In genomic region chr2:52960891-52961290, GRCh38 we compare ENCODE assay signal across 28 cellular contexts.
"Had no signal": no experiment of that assay in that cellular context is flagged by ENCODE, and none has a peak within 500 bp of the region (broad histone marks: within the 10 kb centered on the region; RNA-seq: fewer than 3 reads in every experiment).

No MANE protein-coding gene starts in this region.

- H3K4me1 Mint-ChIP-seq: naive thymus-derived CD4-positive, alpha-beta T cell; natural killer cell; nephron; stimulated activated effector memory CD8-positive, alpha-beta T cell treated with anti-CD3 and anti-CD28 coated beads, Interleukin-12 subunit alpha, Interleukin-12 subunit beta, amount 100 ng/mL, for 72 hours; stimulated activated naive B cell treated with anti-CD40 and anti-IgM and Interleukin-4, amounts not matched to agents 10 μg/mL and 1 μg/mL and 100 μg/mL, for 72 hours had no signal

- H3K36me3 ChIP-seq: pancreas, right lobe of liver, sigmoid colon, stomach, thoracic aorta, thyroid gland, tibial nerve, upper lobe of left lung, vagina had no signal

- ATAC-seq: naive thymus-derived CD4-positive, alpha-beta T cell; natural killer cell; pancreas; psoas muscle; right cardiac atrium; right lobe of liver; stimulated activated effector memory CD8-positive, alpha-beta T cell treated with anti-CD3 and anti-CD28 coated beads, Interleukin-12 subunit alpha, Interleukin-12 subunit beta, amount 100 ng/mL, for 72 hours; stimulated activated naive B cell treated with anti-CD40 and anti-IgM and Interleukin-4, amounts not matched to agents 10 μg/mL and 1 μg/mL and 100 μg/mL, for 72 hours had no signal

- DNase-seq: naive thymus-derived CD4-positive, alpha-beta T cell; natural killer cell; occipital lobe; pancreas; posterior cingulate gyrus; psoas muscle; right cardiac atrium; right lobe of liver; sigmoid colon; small intestine; stimulated activated CD4-positive, alpha-beta T cell treated with anti-CD3 and anti-CD28 coated beads, Interleukin-15, amount 100 ng/mL, for 24 hours; stimulated activated CD4-positive, alpha-beta T cell treated with anti-CD3 and anti-CD28 coated beads, Interleukin-2, amount 100 ng/mL, for 24 hours; stimulated activated CD4-positive, alpha-beta T cell treated with anti-CD3 and anti-CD28 coated beads, Interleukin-2, amount 100 ng/mL, for 48 hours; stimulated activated CD4-positive, alpha-beta T cell treated with anti-CD3 and anti-CD28 coated beads, Interleukin-4, amount 100 ng/mL, for 24 hours; stimulated activated naive B cell treated with anti-CD40 and anti-IgM and Interleukin-4, amounts not matched to agents 10 μg/mL and 1 μg/mL and 100 μg/mL, for 72 hours; stimulated activated naive CD4-positive, alpha-beta T cell treated with Interleukin-2 at 50 U/mL for 16 hours; stomach; thyroid gland; trophoblast cell; upper lobe of left lung had no signal

- H3K27me3 ChIP-seq: pancreas, right lobe of liver, sigmoid colon, stomach, thyroid gland, tibial nerve, upper lobe of left lung, vagina had no signal

- H3K27ac Mint-ChIP-seq: naive thymus-derived CD4-positive, alpha-beta T cell; natural killer cell; nephron; progenitor cell of endocrine pancreas; stimulated activated effector memory CD8-positive, alpha-beta T cell treated with anti-CD3 and anti-CD28 coated beads, Interleukin-12 subunit alpha, Interleukin-12 subunit beta, amount 100 ng/mL, for 72 hours; stimulated activated naive B cell treated with anti-CD40 and anti-IgM and Interleukin-4, amounts not matched to agents 10 μg/mL and 1 μg/mL and 100 μg/mL, for 72 hours; stimulated activated naive CD8-positive, alpha-beta T cell treated with anti-CD3 and anti-CD28 coated beads, Interleukin-15, Interleukin-2, amounts not matched to agents 100 ng/mL and 50 ng/mL, for 24 hours had no signal

- H3K27me3 Mint-ChIP-seq: progenitor cell of endocrine pancreas; stimulated activated naive B cell treated with anti-CD40 and anti-IgM and Interleukin-4, amounts not matched to agents 10 μg/mL and 1 μg/mL and 100 μg/mL, for 72 hours; stimulated activated naive CD8-positive, alpha-beta T cell treated with anti-CD3 and anti-CD28 coated beads, Interleukin-15, Interleukin-2, amounts not matched to agents 100 ng/mL and 50 ng/mL, for 24 hours had no signal

- H3K36me3 Mint-ChIP-seq: naive thymus-derived CD4-positive, alpha-beta T cell; natural killer cell; stimulated activated effector memory CD8-positive, alpha-beta T cell treated with anti-CD3 and anti-CD28 coated beads, Interleukin-12 subunit alpha, Interleukin-12 subunit beta, amount 100 ng/mL, for 72 hours; stimulated activated naive B cell treated with anti-CD40 and anti-IgM and Interleukin-4, amounts not matched to agents 10 μg/mL and 1 μg/mL and 100 μg/mL, for 72 hours had no signal

- H3K9me3 ChIP-seq: pancreas, psoas muscle, right lobe of liver, sigmoid colon, stomach, thoracic aorta, thyroid gland, tibial nerve, upper lobe of left lung, vagina had no signal

- H3K4me3 ChIP-seq: pancreas, psoas muscle, right lobe of liver, sigmoid colon, stomach, thoracic aorta, thyroid gland, tibial nerve, upper lobe of left lung, vagina had no signal

- H3K27ac ChIP-seq: pancreas, psoas muscle, right lobe of liver, sigmoid colon, stomach, thoracic aorta, thyroid gland, tibial nerve, upper lobe of left lung, vagina had no signal

- H3K4me3 Mint-ChIP-seq: naive thymus-derived CD4-positive, alpha-beta T cell; natural killer cell; nephron; neural crest cell; stimulated activated effector memory CD8-positive, alpha-beta T cell treated with anti-CD3 and anti-CD28 coated beads, Interleukin-12 subunit alpha, Interleukin-12 subunit beta, amount 100 ng/mL, for 72 hours; stimulated activated naive B cell treated with anti-CD40 and anti-IgM and Interleukin-4, amounts not matched to agents 10 μg/mL and 1 μg/mL and 100 μg/mL, for 72 hours; stimulated activated naive CD8-positive, alpha-beta T cell treated with anti-CD3 and anti-CD28 coated beads, Interleukin-15, Interleukin-2, amounts not matched to agents 100 ng/mL and 50 ng/mL, for 24 hours had no signal

- H3K9me3 Mint-ChIP-seq: nephron had no signal

- H3K4me1 ChIP-seq: psoas muscle, right lobe of liver, sigmoid colon, stomach, thyroid gland, tibial nerve, upper lobe of left lung, vagina had no signal
